In the genomic region with DNA sequence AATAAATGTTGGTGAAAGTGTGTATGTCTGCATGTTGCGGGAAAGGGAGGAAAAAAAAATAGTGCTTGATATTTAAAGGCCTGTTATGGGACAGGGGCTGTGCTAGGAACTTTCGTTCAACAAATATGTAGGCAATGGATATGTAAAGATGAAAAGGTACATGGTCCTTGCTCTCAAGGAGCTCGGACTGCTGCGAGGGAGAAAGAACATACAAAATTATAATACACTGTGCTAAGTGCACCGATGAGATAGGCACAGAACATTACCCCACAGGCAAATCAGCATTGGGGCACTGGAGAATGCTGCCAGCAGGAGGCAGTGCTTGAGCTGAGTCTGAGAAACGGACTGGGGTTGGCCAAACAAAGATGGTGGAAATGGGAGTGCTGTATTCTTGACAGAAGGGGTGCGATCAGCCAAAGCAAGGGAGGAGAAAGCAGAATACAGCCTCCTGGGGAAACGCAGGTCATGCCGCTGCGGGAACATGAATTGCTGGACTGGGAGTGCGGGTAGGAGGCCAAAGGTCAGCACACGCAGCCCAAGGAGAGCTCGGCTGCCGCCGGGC, we compare ENCODE assay signal across 8 cellular contexts. TPM values are rescaled to one million over a fixed set of nuclear protein-coding genes. Genes with fewer than 3 reads are reported as not detected.
DNase-seq lines count a peak whose midpoint lies in the region; ATAC-seq and TF ChIP-seq lines count a peak whose summit lies in the region.

No MANE protein-coding gene starts in this region.

- intact Hi-C loops in left colon (cut with DNase I, micrococcal nuclease), result loop anchor here in 1 of 2 donors (10.0 kb wide), 1 partner anchor 476 kb away; no protein-coding TSS in a partner anchor

- peaks cover 19% of the 10 kb centered on the region for H3K36me3 ChIP-seq in ACC112 (ENCODE audit: insufficient read depth, low read length)

- DNase-seq in NCI-H2196 treated with DMSO at 0.1 percent for 48 hours (lab: John Stamatoyannopoulos, UW; ENCODE audit: unreplicated experiment), result peak; percentile 20
- DNase-seq in activated CD4-positive, alpha-beta T cell treated with anti-CD3 and anti-CD28 coated beads for 24 hours (ENCODE audit: low read depth in 2 of 2), result peak; percentile 68 to 70
- DNase-seq in coronary artery (ENCODE audit: low spot score), result peak; percentile 74
- peak; percentile 73 to 85 for DNase-seq in left colon
- peak; percentile 83 for DNase-seq in stimulated activated CD4-positive, alpha-beta T cell treated with anti-CD3 and anti-CD28 coated beads, Interleukin-1b, Interleukin-23, amount 100 ng/mL, for 48 hours

- H3K4me1 ChIP-seq in ACC112 (ENCODE audit: control insufficient read depth, insufficient read depth, low read length, unreplicated experiment), result peaks cover 21% of the 10 kb centered on the region

- H3K79me2 ChIP-seq in ACC112 (ENCODE audit: control insufficient read depth, insufficient read depth, low read length, unreplicated experiment), result peaks cover 21% of the 10 kb centered on the region

- peak overlapping the region; percentile 84 for H3K4me3 ChIP-seq in ACC112 (ENCODE audit: low read depth, low read length)
- peak overlapping the region; percentile 85 for H3K4me3 ChIP-seq in coronary artery

- no peaks in the 10 kb centered on the region for H3K27me3 ChIP-seq in ACC112 (ENCODE audit: insufficient read depth, low read length)

- H2AFZ ChIP-seq in ACC112 (ENCODE audit: low read length, unreplicated experiment), result peak overlapping the region; percentile 70

- ATAC-seq in GM18519 (IDR thresholded peaks at IDR 0.05; ENCODE audit: low FRiP score, unreplicated experiment), result peak; percentile 49
- ATAC-seq in HG03066 (IDR thresholded peaks at IDR 0.05; ENCODE audit: low read depth, unreplicated experiment), result peak; percentile 60
- peak; percentile 78 for ATAC-seq in left colon

- peak; percentile 31 for TF ChIP-seq CTCF in coronary artery (IDR thresholded peaks at IDR 0.05)

- H3K27ac ChIP-seq in ACC112 (ENCODE audit: low read depth, low read length), result peak overlapping the region; percentile 48
- peak overlapping the region; percentile 65 to 87 for H3K27ac ChIP-seq in coronary artery

RNA-seq across cellular contexts. Expression of a gene that starts 0.6 kb away (rescaled TPM):
- 10 to 100 TPM; 22.4 to 22.7 TPM for total RNA-seq in left colon

RNA-seq across cellular contexts. Expression of a gene that starts 24.8 kb away (rescaled TPM):
- total RNA-seq in left colon, result 10 to 100 TPM; 21.9 to 22.5 TPM

RNA-seq across cellular contexts. Expression of a gene that starts 56.3 kb away (rescaled TPM):
- total RNA-seq in left colon, result 10 to 100 TPM; 62.8 to 70.1 TPM

RNA-seq across cellular contexts. Expression of a gene that starts 58.3 kb away (rescaled TPM):
- total RNA-seq in left colon, result 1 to 10 TPM; 2.0 to 2.1 TPM

Comparison
In these comparisons a context has a peak if more than half of its experiments do, and no peak if none do; other contexts are left out.
1. Peak in every context shown above with its lines: DNase-seq, ATAC-seq, H3K4me3 ChIP-seq and H3K27ac ChIP-seq.
2. DNase-seq: peak in every context shown above with its lines; median percentile 83 in stimulated activated CD4-positive, alpha-beta T cell treated with anti-CD3 and anti-CD28 coated beads, Interleukin-1b, Interleukin-23, amount 100 ng/mL, for 48 hours; 79 in left colon; 74 in coronary artery; 69 in activated CD4-positive, alpha-beta T cell treated with anti-CD3 and anti-CD28 coated beads for 24 hours; 20 in NCI-H2196 treated with DMSO at 0.1 percent for 48 hours.